Comparison of ENCODE assay signal across 11 cellular contexts in genomic region chr2:234483568-234484251, GRCh38. TPM values are rescaled to one million over a fixed set of nuclear protein-coding genes. Genes with fewer than 3 reads are reported as not detected.
DNase-seq lines count a peak whose midpoint lies in the region; ATAC-seq, FAIRE-seq and TF ChIP-seq lines count a peak whose summit lies in the region.
"Had no signal": no experiment of that assay in that cellular context is flagged by ENCODE, and none has a peak within 500 bp of the region (broad histone marks: within the 10 kb centered on the region; RNA-seq: fewer than 3 reads in every experiment).

No MANE protein-coding gene starts in this region.

- TF ChIP-seq CTCF in endothelial cell (IDR thresholded peaks at IDR 0.05; ENCODE audit: unreplicated experiment) = peak; percentile 20
- TF ChIP-seq CTCF in smooth muscle cell (IDR thresholded peaks at IDR 0.05; ENCODE audit: borderline replicate concordance, insufficient read depth, poor library complexity, severe bottlenecking) = no peak

- H3K27ac ChIP-seq in smooth muscle cell (ENCODE audit: low read depth) = no peak overlapping the region
- H3K27ac ChIP-seq: thoracic aorta had no signal

- H3K4me3 Mint-ChIP-seq in activated CD4-positive, alpha-beta T cell treated with anti-CD3 and anti-CD28 coated beads, Interleukin-2, amount 10 ng/mL, durations not matched to agents 24 days and 14 days = peak overlapping the region; percentile 76
- H3K4me3 Mint-ChIP-seq in endothelial cell (ENCODE audit: unreplicated experiment) = no peak overlapping the region

- no peaks in the 10 kb centered on the region for H3K9me3 ChIP-seq in smooth muscle cell (replicated peaks; ENCODE audit: low read depth)
- H3K9me3 ChIP-seq: thoracic aorta had no signal

- H3F3A ChIP-seq in smooth muscle cell (ENCODE audit: low read depth) = peaks cover 3% of the 10 kb centered on the region

- intact Hi-C loops in activated CD4-positive, alpha-beta T cell treated with anti-CD3 and anti-CD28 coated beads, Interleukin-2, amount 10 ng/mL, durations not matched to agents 24 days and 14 days (cut with micrococcal nuclease) = loop anchor here (1.0 kb wide), 3 partner anchors 8 to 37 kb away; no protein-coding TSS in a partner anchor

- no peak overlapping the region for H2AFZ ChIP-seq in smooth muscle cell (ENCODE audit: low read depth)

- H3K4me2 ChIP-seq in smooth muscle cell = no peak overlapping the region

- no peaks in the 10 kb centered on the region for H3K79me2 ChIP-seq in smooth muscle cell (ENCODE audit: low read depth)

- H3K27ac Mint-ChIP-seq in activated CD4-positive, alpha-beta T cell treated with anti-CD3 and anti-CD28 coated beads, Interleukin-2, amount 10 ng/mL, durations not matched to agents 24 days and 14 days = peak overlapping the region; percentile 87
- no peak overlapping the region for H3K27ac Mint-ChIP-seq in endothelial cell (ENCODE audit: unreplicated experiment)

- H4K20me1 ChIP-seq in smooth muscle cell (ENCODE audit: low read depth) = no peaks in the 10 kb centered on the region

- peak; percentile 70 for ATAC-seq in HG03442 (IDR thresholded peaks at IDR 0.05; ENCODE audit: unreplicated experiment)

- no peaks in the 10 kb centered on the region for H3K9me3 Mint-ChIP-seq in activated CD4-positive, alpha-beta T cell treated with anti-CD3 and anti-CD28 coated beads, Interleukin-2, amount 10 ng/mL, durations not matched to agents 24 days and 14 days
- H3K9me3 Mint-ChIP-seq in endothelial cell (ENCODE audit: unreplicated experiment) = no peaks in the 10 kb centered on the region

- H3K36me3 ChIP-seq in smooth muscle cell (ENCODE audit: low read depth) = no peaks in the 10 kb centered on the region
- H3K36me3 ChIP-seq: thoracic aorta had no signal

- H3K4me1 Mint-ChIP-seq in activated CD4-positive, alpha-beta T cell treated with anti-CD3 and anti-CD28 coated beads, Interleukin-2, amount 10 ng/mL, durations not matched to agents 24 days and 14 days = peaks cover 76% of the 10 kb centered on the region
- H3K4me1 Mint-ChIP-seq in endothelial cell (ENCODE audit: unreplicated experiment) = peaks cover 2% of the 10 kb centered on the region

- no peaks in the 10 kb centered on the region for H3K27me3 Mint-ChIP-seq in activated CD4-positive, alpha-beta T cell treated with anti-CD3 and anti-CD28 coated beads, Interleukin-2, amount 10 ng/mL, durations not matched to agents 24 days and 14 days
- no peaks in the 10 kb centered on the region for H3K27me3 Mint-ChIP-seq in endothelial cell (ENCODE audit: unreplicated experiment)

- H3K4me1 ChIP-seq in smooth muscle cell (ENCODE audit: low read depth) = peaks cover 3% of the 10 kb centered on the region

- 87% methylated on average over 9 of the region's 9 CpGs for WGBS in smooth muscle cell (ENCODE audit: low lambda C conversion rate)

- peaks cover 36% of the 10 kb centered on the region for H3K36me3 Mint-ChIP-seq in activated CD4-positive, alpha-beta T cell treated with anti-CD3 and anti-CD28 coated beads, Interleukin-2, amount 10 ng/mL, durations not matched to agents 24 days and 14 days (ENCODE audit: low read depth)
- H3K36me3 Mint-ChIP-seq in endothelial cell (ENCODE audit: low read depth, unreplicated experiment) = no peaks in the 10 kb centered on the region

- H3K27me3 ChIP-seq in smooth muscle cell (ENCODE audit: low read depth) = no peaks in the 10 kb centered on the region

- DNase-seq in DMS53 (lab: John Stamatoyannopoulos, UW) (peak; percentile 36), DMS53 treated with DMSO at 0.1 percent for 48 hours (lab: John Stamatoyannopoulos, UW; ENCODE audit: unreplicated experiment) (no peak), endothelial cell (ENCODE audit: low spot score) (peak; percentile 11), frontal cortex (ENCODE audit: low spot score in 2 of 2) (no peak), smooth muscle cell (lab: John Stamatoyannopoulos, UW; ENCODE audit: unreplicated experiment) (no peak)
- peak; percentile 95 for DNase-seq in activated CD4-positive, alpha-beta T cell treated with anti-CD3 and anti-CD28 coated beads, Interleukin-2, amount 10 ng/mL, durations not matched to agents 24 days and 14 days
- peak; percentile 68 to 78 for DNase-seq in stimulated activated CD8-positive, alpha-beta memory T cell treated with anti-CD3 and anti-CD28 coated beads, Interleukin-2, amount 100 ng/mL, for 1 hour (ENCODE audit: low read depth in 2 of 2)

- FAIRE-seq in frontal cortex (lab: Jason Lieb, UNC) = no peak
- FAIRE-seq: A204.1, astrocyte had no signal

- H3K9ac ChIP-seq in smooth muscle cell (ENCODE audit: low read depth) = no peak overlapping the region

- no peak overlapping the region for H3K4me3 ChIP-seq in smooth muscle cell
- H3K4me3 ChIP-seq: thoracic aorta had no signal

RNA-seq across cellular contexts. Expression of gene ARL4C, which starts 13.2 kb away (rescaled TPM):
- 43.2 and 45.0 TPM in 2 replicates for total RNA-seq in activated CD4-positive, alpha-beta T cell treated with anti-CD3 and anti-CD28 coated beads, Interleukin-2, amount 10 ng/mL, durations not matched to agents 24 days and 14 days
- total RNA-seq in endothelial cell (ENCODE audit: unreplicated experiment) = 17.9 TPM
- 41.2 TPM for total RNA-seq in frontal cortex
- total RNA-seq in smooth muscle cell = 8.0 and 9.1 TPM in 2 replicates
- 9.5 and 18.3 TPM in 2 replicates for polyA plus RNA-seq in smooth muscle cell

Comparison
In these comparisons a context has a peak if more than half of its experiments do, and no peak if none do; other contexts are left out.
1. DNase-seq: peak in DMS53 (single experiment), activated CD4-positive, alpha-beta T cell treated with anti-CD3 and anti-CD28 coated beads, Interleukin-2, amount 10 ng/mL, durations not matched to agents 24 days and 14 days (single experiment), endothelial cell (single experiment) and stimulated activated CD8-positive, alpha-beta memory T cell treated with anti-CD3 and anti-CD28 coated beads, Interleukin-2, amount 100 ng/mL, for 1 hour (2 of 2); none in DMS53 treated with DMSO at 0.1 percent for 48 hours (single experiment), frontal cortex (0 of 2) and smooth muscle cell (single experiment).